In genomic region chr4:185702147-185702663, GRCh38 we compare ENCODE assay signal across 16 cellular contexts.
"Had no signal": no experiment of that assay in that cellular context is flagged by ENCODE, and none has a peak within 500 bp of the region (broad histone marks: within the 10 kb centered on the region; RNA-seq: fewer than 3 reads in every experiment).

No MANE protein-coding gene starts in this region.

- H3K27me3 ChIP-seq: colonic mucosa, esophagus squamous epithelium, spleen, suprapubic skin had no signal

- H3K4me1 ChIP-seq: colonic mucosa, esophagus squamous epithelium, prostate gland, spleen, suprapubic skin had no signal

- H3K4me3 Mint-ChIP-seq: activated CD8-positive, alpha-beta memory T cell treated with anti-CD3 and anti-CD28 coated beads, Interleukin-2, amount 10 ng/mL, durations not matched to agents 7 days and 5 days; activated naive CD4-positive, alpha-beta T cell treated with anti-CD3 and anti-CD28 coated beads for 36 hours; activated naive CD8-positive, alpha-beta T cell treated with anti-CD3 and anti-CD28 coated beads, Interleukin-2, amount 50 U/mL, for 24 hours; stimulated activated naive CD8-positive, alpha-beta T cell treated with anti-CD3 and anti-CD28 coated beads, Interleukin-15, Interleukin-2, amounts not matched to agents 100 ng/mL and 50 ng/mL, for 24 hours had no signal

- H3K4me3 ChIP-seq: colonic mucosa, esophagus squamous epithelium, prostate gland, spleen, suprapubic skin had no signal

- H3K4me1 Mint-ChIP-seq: activated CD8-positive, alpha-beta memory T cell treated with anti-CD3 and anti-CD28 coated beads, Interleukin-2, amount 10 ng/mL, durations not matched to agents 7 days and 5 days; activated naive CD8-positive, alpha-beta T cell treated with anti-CD3 and anti-CD28 coated beads, Interleukin-2, amount 50 U/mL, for 24 hours had no signal

- H3K27me3 Mint-ChIP-seq: activated CD8-positive, alpha-beta memory T cell treated with anti-CD3 and anti-CD28 coated beads, Interleukin-2, amount 10 ng/mL, durations not matched to agents 7 days and 5 days had no signal

- H3K9me3 Mint-ChIP-seq: activated naive CD4-positive, alpha-beta T cell treated with anti-CD3 and anti-CD28 coated beads for 36 hours had no signal

- H3K9me3 ChIP-seq: colonic mucosa, esophagus squamous epithelium, prostate gland, suprapubic skin had no signal

- H3K36me3 Mint-ChIP-seq: activated CD8-positive, alpha-beta memory T cell treated with anti-CD3 and anti-CD28 coated beads, Interleukin-2, amount 10 ng/mL, durations not matched to agents 7 days and 5 days had no signal

- H3K27ac ChIP-seq: colonic mucosa, prostate gland, spleen, suprapubic skin had no signal

- ATAC-seq: activated CD8-positive, alpha-beta memory T cell treated with anti-CD3 and anti-CD28 coated beads, Interleukin-2, amount 10 ng/mL, durations not matched to agents 7 days and 5 days; activated naive CD8-positive, alpha-beta T cell treated with anti-CD3 and anti-CD28 coated beads, Interleukin-2, amount 50 U/mL, for 24 hours; left colon; sciatic nerve had no signal

- H3K36me3 ChIP-seq: colonic mucosa, esophagus squamous epithelium, prostate gland, spleen, suprapubic skin had no signal

- H3K27ac Mint-ChIP-seq: activated CD8-positive, alpha-beta memory T cell treated with anti-CD3 and anti-CD28 coated beads, Interleukin-2, amount 10 ng/mL, durations not matched to agents 7 days and 5 days; activated naive CD4-positive, alpha-beta T cell treated with anti-CD3 and anti-CD28 coated beads for 36 hours; activated naive CD8-positive, alpha-beta T cell treated with anti-CD3 and anti-CD28 coated beads, Interleukin-2, amount 50 U/mL, for 24 hours; activated T-helper 2 cell treated with anti-CD3 and anti-CD28 coated beads, Interferon-gamma antibody, Interleukin-2, Interleukin-4, amounts not matched to agents 10 μg/mL and 5 μg/mL and 100 μg/mL, durations not matched to agents 14 hours and 24 hours and 36 hours; stimulated activated naive CD8-positive, alpha-beta T cell treated with anti-CD3 and anti-CD28 coated beads, Interleukin-15, Interleukin-2, amounts not matched to agents 100 ng/mL and 50 ng/mL, for 24 hours had no signal

- DNase-seq: activated CD4-positive, alpha-beta T cell treated with anti-CD3 and anti-CD28 coated beads for 1 hour; activated CD4-positive, alpha-beta T cell treated with anti-CD3 and anti-CD28 coated beads, Interleukin-2, amount 50 U/mL, for 48 hours; activated CD8-positive, alpha-beta memory T cell treated with anti-CD3 and anti-CD28 coated beads, Interleukin-2, amount 10 ng/mL, durations not matched to agents 7 days and 5 days; activated naive CD4-positive, alpha-beta T cell treated with anti-CD3 and anti-CD28 coated beads for 36 hours; activated naive CD8-positive, alpha-beta T cell treated with anti-CD3 and anti-CD28 coated beads, Interleukin-2, amount 50 U/mL, for 24 hours; activated T-cell treated with anti-CD3 and anti-CD28 coated beads, Interleukin-2, amount 50 U/mL, for 1 hour; colonic mucosa; esophagus squamous epithelium; left colon; midbrain; spleen had no signal
